ENCODE assay signal across 32 cellular contexts in genomic region chr20:22264917-22265316, GRCh38.
"Had no signal": no experiment of that assay in that cellular context is flagged by ENCODE, and none has a peak within 500 bp of the region (broad histone marks: within the 10 kb centered on the region; RNA-seq: fewer than 3 reads in every experiment).

No MANE protein-coding gene starts in this region.

- H3K36me3 ChIP-seq: MG63, Peyer's patch, SJSA1 had no signal

- H3K9ac ChIP-seq: SK-N-SH had no signal

- H3K4me3 ChIP-seq: MG63, Peyer's patch, SJSA1 had no signal

- H3K4me2 ChIP-seq: SK-N-SH had no signal

- ATAC-seq: PC-3 had no signal

- H3K27me3 ChIP-seq: MG63, Peyer's patch, SJSA1 had no signal

- DNase-seq: Kasumi-1, KG1, MG63, NCI-H1048, NCI-H1092 treated with DMSO at 0.1 percent for 48 hours, NCI-H1105 treated with DMSO at 0.1 percent for 48 hours, NCI-H1417, NCI-H1436, NCI-H146, NCI-H1694, NCI-H187, NCI-H1930, NCI-H2029 treated with DMSO at 0.1 percent for 48 hours, NCI-H2081 treated with DMSO at 0.1 percent for 48 hours, NCI-H2107, NCI-H2171, NCI-H226, NCI-H446 treated with DMSO at 0.1 percent for 48 hours, NCI-H510A, NCI-H524, NCI-H526, NCI-H69, NCI-H748 treated with DMSO at 0.1 percent for 48 hours, NCI-H82, OCI-M1, PC-3, Peyer's patch, Right ventricle myocardium superior, RPMI8226, SHP77 treated with DMSO at 0.1 percent for 48 hours, SK-N-SH had no signal

- H3K4me1 ChIP-seq: Peyer's patch, SJSA1 had no signal

- H3K27ac ChIP-seq: Peyer's patch, SJSA1 had no signal

- H3K9me3 ChIP-seq: MG63, Peyer's patch, SJSA1, SK-N-SH had no signal
